1 cellular context compared by ENCODE assay signal in genomic region chr5:139774980-139775654, GRCh38.
TF ChIP-seq lines count a peak whose summit lies in the region.

No MANE protein-coding gene starts in this region.

TF ChIP-seq in HepG2, 621 proteins besides CTCF, POLR2A, EP300 and RAD21 (continued from another document):
- peak; percentile 31 to 62; a peak in 2 of 4 replicates for TF ChIP-seq HMGXB4 (CRISPR knock-in tag; IDR thresholded peaks at IDR 0.05; ENCODE audit: borderline replicate concordance in 1 of 2, low read depth in 1 of 2)
- TF ChIP-seq THAP9 (CRISPR knock-in tag; IDR thresholded peaks at IDR 0.05; ENCODE audit: borderline replicate concordance) = peak; percentile 29; the same call in 1 of the 2 replicates
- TF ChIP-seq CREBL2 (CRISPR knock-in tag; IDR thresholded peaks at IDR 0.05; ENCODE audit: borderline replicate concordance) = no peak
- peak; percentile 58 for TF ChIP-seq XRCC5 (optimal IDR thresholded peaks at IDR 0.05; ENCODE audit: low read length)
- 0 out of 2 replicates have a peak, but pooled peaks have one; percentile 36 for TF ChIP-seq ZNF772 (CRISPR knock-in tag; IDR thresholded peaks at IDR 0.05)
